Comparison of ENCODE assay signal across 13 cellular contexts in the genomic region with DNA sequence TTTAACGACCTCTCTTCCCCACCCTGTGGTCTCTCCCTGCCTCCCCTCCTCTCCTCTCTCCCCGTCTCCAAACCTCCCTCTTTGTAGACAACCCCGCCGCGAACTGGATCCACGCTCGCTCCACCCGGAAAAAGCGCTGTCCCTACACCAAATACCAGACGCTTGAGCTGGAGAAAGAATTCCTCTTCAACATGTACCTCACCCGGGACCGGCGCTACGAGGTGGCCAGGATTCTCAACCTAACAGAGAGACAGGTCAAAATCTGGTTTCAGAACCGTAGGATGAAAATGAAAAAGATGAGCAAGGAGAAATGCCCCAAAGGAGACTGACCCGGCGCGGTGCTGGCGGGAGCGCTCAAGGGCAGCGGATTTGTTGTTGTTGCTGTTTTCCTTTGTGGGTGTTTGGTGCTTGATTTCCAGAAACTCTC. TPM values are rescaled to one million over a fixed set of nuclear protein-coding genes. Genes with fewer than 3 reads are reported as not detected.
DNase-seq lines count a peak whose midpoint lies in the region; ATAC-seq, FAIRE-seq and TF ChIP-seq lines count a peak whose summit lies in the region.
"Had no signal": no experiment of that assay in that cellular context is flagged by ENCODE, and none has a peak within 500 bp of the region (broad histone marks: within the 10 kb centered on the region; RNA-seq: fewer than 3 reads in every experiment).

No MANE protein-coding gene starts in this region.

- H3K27ac ChIP-seq in mesodermal cell (ENCODE audit: low read depth, low read length, severe bottlenecking): no peak overlapping the region
- no peak overlapping the region for H3K27ac ChIP-seq in tibial artery
- H3K27ac ChIP-seq in trophoblast cell (ENCODE audit: low read depth, low read length): no peak overlapping the region

- TF ChIP-seq CTCF in tibial artery (IDR thresholded peaks at IDR 0.05): no peak

- no peaks in the 10 kb centered on the region for H3K79me1 ChIP-seq in trophoblast cell (ENCODE audit: low read length)

- no peaks in the 10 kb centered on the region for H3K9me3 ChIP-seq in mesodermal cell (ENCODE audit: control insufficient read depth, low read length)
- H3K9me3 ChIP-seq in tibial artery: no peaks in the 10 kb centered on the region
- no peaks in the 10 kb centered on the region for H3K9me3 ChIP-seq in MG63
- H3K9me3 ChIP-seq in trophoblast cell (ENCODE audit: insufficient read depth, low read depth, low read length): peaks cover 8% of the 10 kb centered on the region

- H3K27me3 Mint-ChIP-seq in activated T-cell treated with anti-CD3 and anti-CD28 coated beads, Interleukin-2, amount 50 U/mL, for 24 hours: peaks cover 92% of the 10 kb centered on the region
- peaks cover 88% of the 10 kb centered on the region for H3K27me3 Mint-ChIP-seq in activated T-cell treated with anti-CD3 and anti-CD28 coated beads, Interleukin-2, amount 50 U/mL, for 4 hours (ENCODE audit: low read depth)
- peaks cover 95% of the 10 kb centered on the region for H3K27me3 Mint-ChIP-seq in activated naive CD8-positive, alpha-beta T cell treated with anti-CD3 and anti-CD28 coated beads for 36 hours

- H3K27me3 ChIP-seq in tibial artery (peaks cover 8 to 85% of the 10 kb centered on the region in 2 donors), MG63 (no peaks in the 10 kb centered on the region), trophoblast cell (ENCODE audit: insufficient read depth, low read length) (peaks cover 78% of the 10 kb centered on the region)

- H3K4ac ChIP-seq in trophoblast cell (ENCODE audit: low read depth, low read length): no peak overlapping the region

- no peak overlapping the region for H4K12ac ChIP-seq in trophoblast cell (ENCODE audit: low read depth, low read length)

- H3K23ac ChIP-seq in trophoblast cell (ENCODE audit: low read length): no peak overlapping the region

- H3K79me2 ChIP-seq in trophoblast cell (ENCODE audit: control insufficient read depth, insufficient read depth, low read length, poor library complexity): no peaks in the 10 kb centered on the region

- H3K9ac ChIP-seq in trophoblast cell (ENCODE audit: low read length): no peak overlapping the region

- no peak overlapping the region for H3K14ac ChIP-seq in trophoblast cell (ENCODE audit: low read length)

- peaks cover 20% of the 10 kb centered on the region for H3K4me1 Mint-ChIP-seq in activated T-cell treated with anti-CD3 and anti-CD28 coated beads, Interleukin-2, amount 50 U/mL, for 24 hours (ENCODE audit: low read depth)
- H3K4me1 Mint-ChIP-seq in activated T-cell treated with anti-CD3 and anti-CD28 coated beads, Interleukin-2, amount 50 U/mL, for 4 hours (ENCODE audit: low read depth): peaks cover 19% of the 10 kb centered on the region
- H3K4me1 Mint-ChIP-seq in activated naive CD8-positive, alpha-beta T cell treated with anti-CD3 and anti-CD28 coated beads for 36 hours: peaks cover 14% of the 10 kb centered on the region

- no peak overlapping the region for H3K4me2 ChIP-seq in trophoblast cell (ENCODE audit: low read length)

- intact Hi-C loops in tibial artery (cut with DNase I; ENCODE audit: low total_unique reads): no loop called here

- H4K91ac ChIP-seq in trophoblast cell (ENCODE audit: low read depth, low read length): no peak overlapping the region

- H3K4me1 ChIP-seq in mesodermal cell (ENCODE audit: control insufficient read depth, insufficient read depth, low read length, poor library complexity, severe bottlenecking): no peaks in the 10 kb centered on the region
- H3K4me1 ChIP-seq in tibial artery: peaks cover 0 to 32% (median 23%) of the 10 kb centered on the region in 4 donors
- H3K4me1 ChIP-seq in trophoblast cell (ENCODE audit: control insufficient read depth in 1 of 2, insufficient read depth in 2 of 2, low read length in 2 of 2): peaks cover 8 to 11% of the 10 kb centered on the region in 2 experiments

- H3K4me3 ChIP-seq in mesodermal cell (ENCODE audit: extremely low read depth, insufficient read depth, low read length, poor library complexity, severe bottlenecking) (peak overlapping the region; percentile 26), tibial artery (peak overlapping the region; percentile 51 to 57), MG63 (no peak overlapping the region), trophoblast cell (ENCODE audit: low read depth, low read length) (no peak overlapping the region)

- 1 to 10% methylated on average over 9 to 12 of the region's 21 CpGs for WGBS in mesodermal cell (ENCODE audit: insufficient coverage in 2 of 2), 2 experiments
- WGBS in trophoblast cell (ENCODE audit: extremely low coverage, insufficient coverage, insufficient read length): no CpG with 5 or more reads among the region's 21 CpGs

- no peak for FAIRE-seq in urothelium cell line (lab: Jason Lieb, UNC)
- FAIRE-seq: G401.6 had no signal

- peaks cover 2% of the 10 kb centered on the region for H3K9me3 Mint-ChIP-seq in activated T-cell treated with anti-CD3 and anti-CD28 coated beads, Interleukin-2, amount 50 U/mL, for 24 hours
- H3K9me3 Mint-ChIP-seq in activated T-cell treated with anti-CD3 and anti-CD28 coated beads, Interleukin-2, amount 50 U/mL, for 4 hours: peaks cover 1% of the 10 kb centered on the region
- H3K9me3 Mint-ChIP-seq in activated naive CD8-positive, alpha-beta T cell treated with anti-CD3 and anti-CD28 coated beads for 36 hours: peaks cover under 1% of the 10 kb centered on the region

- ATAC-seq in activated T-cell treated with anti-CD3 and anti-CD28 coated beads, Interleukin-2, amount 50 U/mL, for 4 hours: no peak

- H2BK5ac ChIP-seq in trophoblast cell (ENCODE audit: low read depth, low read length, poor library complexity): no peak overlapping the region

- no peak overlapping the region for H2AFZ ChIP-seq in trophoblast cell (ENCODE audit: insufficient read depth, low read length, poor library complexity)

- no peak overlapping the region for H2BK12ac ChIP-seq in trophoblast cell (ENCODE audit: low read length)

- H2AK5ac ChIP-seq in trophoblast cell (ENCODE audit: low read length): no peak overlapping the region

- H3K4me3 Mint-ChIP-seq in activated T-cell treated with anti-CD3 and anti-CD28 coated beads, Interleukin-2, amount 50 U/mL, for 24 hours: peak overlapping the region; percentile 16
- no peak overlapping the region for H3K4me3 Mint-ChIP-seq in activated T-cell treated with anti-CD3 and anti-CD28 coated beads, Interleukin-2, amount 50 U/mL, for 4 hours
- peak overlapping the region; percentile 29 for H3K4me3 Mint-ChIP-seq in activated naive CD8-positive, alpha-beta T cell treated with anti-CD3 and anti-CD28 coated beads for 36 hours

- H2BK120ac ChIP-seq in trophoblast cell (ENCODE audit: insufficient read depth, low read length, poor library complexity): no peak overlapping the region

- no peak overlapping the region for H4K8ac ChIP-seq in trophoblast cell (ENCODE audit: low read depth, low read length)

- no peak for DNase-seq in activated T-cell treated with anti-CD3 and anti-CD28 coated beads, Interleukin-2, amount 50 U/mL, for 24 hours
- no peak for DNase-seq in activated T-cell treated with anti-CD3 and anti-CD28 coated beads, Interleukin-2, amount 50 U/mL, for 4 hours
- DNase-seq in activated naive CD8-positive, alpha-beta T cell treated with anti-CD3 and anti-CD28 coated beads for 36 hours: no peak
- no peak for DNase-seq in tibial artery
- no peak for DNase-seq in urothelium cell line (ENCODE audit: low spot score)
- DNase-seq in MG63: no peak
- DNase-seq in trophoblast cell: no peak
- DNase-seq: NCI-H1105 treated with DMSO at 0.1 percent for 48 hours; stimulated activated naive CD4-positive, alpha-beta T cell treated with Interleukin-2 at 50 U/mL for 16 hours had no signal

- H3K27ac Mint-ChIP-seq in activated T-cell treated with anti-CD3 and anti-CD28 coated beads, Interleukin-2, amount 50 U/mL, for 24 hours: no peak overlapping the region
- no peak overlapping the region for H3K27ac Mint-ChIP-seq in activated naive CD8-positive, alpha-beta T cell treated with anti-CD3 and anti-CD28 coated beads for 36 hours

- no peaks in the 10 kb centered on the region for H3K36me3 Mint-ChIP-seq in activated T-cell treated with anti-CD3 and anti-CD28 coated beads, Interleukin-2, amount 50 U/mL, for 24 hours (ENCODE audit: low read depth)
- peaks cover under 1% of the 10 kb centered on the region for H3K36me3 Mint-ChIP-seq in activated T-cell treated with anti-CD3 and anti-CD28 coated beads, Interleukin-2, amount 50 U/mL, for 4 hours (ENCODE audit: insufficient read depth)
- H3K36me3 Mint-ChIP-seq in activated naive CD8-positive, alpha-beta T cell treated with anti-CD3 and anti-CD28 coated beads for 36 hours: peaks cover 1% of the 10 kb centered on the region

- no peak overlapping the region for H3K18ac ChIP-seq in trophoblast cell (ENCODE audit: low read length)

- H3K36me3 ChIP-seq in mesodermal cell (ENCODE audit: control insufficient read depth, insufficient read depth, low read length) (no peaks in the 10 kb centered on the region), tibial artery (no peaks in the 10 kb centered on the region), MG63 (no peaks in the 10 kb centered on the region), trophoblast cell (ENCODE audit: control insufficient read depth in 1 of 2, insufficient read depth in 2 of 2, low read length in 2 of 2) (no peaks in the 10 kb centered on the region)

RNA-seq across cellular contexts. Expression of a gene that starts 1.3 kb away (rescaled TPM):
- not detected for total RNA-seq in activated T-cell treated with anti-CD3 and anti-CD28 coated beads, Interleukin-2, amount 50 U/mL, for 4 hours
- total RNA-seq in activated naive CD8-positive, alpha-beta T cell treated with anti-CD3 and anti-CD28 coated beads for 36 hours: not detected
- polyA plus RNA-seq in mesodermal cell (2013, experiment 1 of 2): 1.9 TPM
- polyA plus RNA-seq in mesodermal cell (2013, experiment 2 of 2): 2.1 TPM
- total RNA-seq in MG63 (2014; rRNA removed; shearing (Covaris generic); ENCODE audit: low replicate concordance): 0.16 and 2.3 TPM in 2 replicates
- polyA plus RNA-seq in trophoblast cell (2013): 0.23 and 0.49 TPM in 2 replicates
- total RNA-seq: activated CD8-positive, alpha-beta memory T cell treated with anti-CD3 and anti-CD28 coated beads for 36 hours had no signal

RNA-seq across cellular contexts. Expression of a gene that starts 5.6 kb away (rescaled TPM):
- total RNA-seq in activated T-cell treated with anti-CD3 and anti-CD28 coated beads, Interleukin-2, amount 50 U/mL, for 4 hours: under 1 TPM in 1 of 3 donors, not detected in 2; 0.11 TPM
- not detected for total RNA-seq in activated naive CD8-positive, alpha-beta T cell treated with anti-CD3 and anti-CD28 coated beads for 36 hours
- 2.1 TPM for polyA plus RNA-seq in mesodermal cell (2013, experiment 1 of 2)
- 1.0 TPM for polyA plus RNA-seq in mesodermal cell (2013, experiment 2 of 2)
- total RNA-seq in MG63 (2014; rRNA removed; shearing (Covaris generic); ENCODE audit: low replicate concordance): 13.4 and 15.5 TPM in 2 replicates
- polyA plus RNA-seq in trophoblast cell (2013): 0.06 and 0.08 TPM in 2 replicates
- total RNA-seq: activated CD8-positive, alpha-beta memory T cell treated with anti-CD3 and anti-CD28 coated beads for 36 hours had no signal

RNA-seq across cellular contexts. Expression of a gene that starts 7.3 kb away (rescaled TPM):
- total RNA-seq in activated T-cell treated with anti-CD3 and anti-CD28 coated beads, Interleukin-2, amount 50 U/mL, for 4 hours: not detected
- not detected for total RNA-seq in activated naive CD8-positive, alpha-beta T cell treated with anti-CD3 and anti-CD28 coated beads for 36 hours
- polyA plus RNA-seq in mesodermal cell (2013, experiment 1 of 2): 1.9 TPM
- 0.96 TPM for polyA plus RNA-seq in mesodermal cell (2013, experiment 2 of 2)
- 3.8 and 4.8 TPM in 2 replicates for total RNA-seq in MG63 (2014; rRNA removed; shearing (Covaris generic); ENCODE audit: low replicate concordance)
- 1.4 and 1.6 TPM in 2 replicates for polyA plus RNA-seq in trophoblast cell (2013)
- total RNA-seq: activated CD8-positive, alpha-beta memory T cell treated with anti-CD3 and anti-CD28 coated beads for 36 hours had no signal

RNA-seq across cellular contexts. Expression of a gene that starts 16.8 kb away (rescaled TPM):
- total RNA-seq in activated T-cell treated with anti-CD3 and anti-CD28 coated beads, Interleukin-2, amount 50 U/mL, for 4 hours: not detected
- total RNA-seq in activated naive CD8-positive, alpha-beta T cell treated with anti-CD3 and anti-CD28 coated beads for 36 hours: not detected
- 1.2 TPM for polyA plus RNA-seq in mesodermal cell (2013, experiment 1 of 2)
- polyA plus RNA-seq in mesodermal cell (2013, experiment 2 of 2): 0.96 TPM
- 3.6 and 9.7 TPM in 2 replicates for total RNA-seq in MG63 (2014; rRNA removed; shearing (Covaris generic); ENCODE audit: low replicate concordance)
- 2.7 and 3.3 TPM in 2 replicates for polyA plus RNA-seq in trophoblast cell (2013)
- total RNA-seq: activated CD8-positive, alpha-beta memory T cell treated with anti-CD3 and anti-CD28 coated beads for 36 hours; esophagus mucosa had no signal

RNA-seq across cellular contexts. Expression of a gene that starts 24.3 kb away (rescaled TPM):
- total RNA-seq in activated T-cell treated with anti-CD3 and anti-CD28 coated beads, Interleukin-2, amount 50 U/mL, for 4 hours: not detected
- total RNA-seq in activated naive CD8-positive, alpha-beta T cell treated with anti-CD3 and anti-CD28 coated beads for 36 hours: not detected
- not detected for polyA plus RNA-seq in mesodermal cell (2013, experiment 1 of 2)
- not detected for polyA plus RNA-seq in mesodermal cell (2013, experiment 2 of 2)
- not detected in 2 replicates for total RNA-seq in MG63 (2014; rRNA removed; shearing (Covaris generic); ENCODE audit: low replicate concordance)
- polyA plus RNA-seq in trophoblast cell (2013): 0.06 and 0.07 TPM in 2 replicates
- total RNA-seq: activated CD8-positive, alpha-beta memory T cell treated with anti-CD3 and anti-CD28 coated beads for 36 hours; esophagus mucosa had no signal

Comparison
In these comparisons a context has a peak if more than half of its experiments do, and no peak if none do; other contexts are left out.
1. H3K4me3 ChIP-seq: peak in mesodermal cell (single experiment) and tibial artery (2 of 2); none in MG63 (single experiment) and trophoblast cell (single experiment).
2. RNA of a gene that starts 5.6 kb away (total RNA-seq): 13.4 to 15.5 TPM in MG63; 0.11 TPM in activated T-cell treated with anti-CD3 and anti-CD28 coated beads, Interleukin-2, amount 50 U/mL, for 4 hours and not detected in activated naive CD8-positive, alpha-beta T cell treated with anti-CD3 and anti-CD28 coated beads for 36 hours; every median in the first group is over 10 times any median in the second.